ENCODE assay signal across 10 cellular contexts in genomic region chr1:203906932-203907331, GRCh38. TPM values are rescaled to one million over a fixed set of nuclear protein-coding genes. Genes with fewer than 3 reads are reported as not detected.
DNase-seq lines count a peak whose midpoint lies in the region; ATAC-seq and TF ChIP-seq lines count a peak whose summit lies in the region.
"Had no signal": no experiment of that assay in that cellular context is flagged by ENCODE, and none has a peak within 500 bp of the region (broad histone marks: within the 10 kb centered on the region; RNA-seq: fewer than 3 reads in every experiment).

No MANE protein-coding gene starts in this region.

- peak overlapping the region; percentile 60; the same call in 1 of the 2 replicates for H3K27ac ChIP-seq in HCT116 (ENCODE audit: low read depth, low read length)
- H3K27ac ChIP-seq: cardiac muscle cell had no signal

- no peaks in the 10 kb centered on the region for H3K27me3 Mint-ChIP-seq in Caco-2 (ENCODE audit: insufficient read depth, unreplicated experiment)

- TF ChIP-seq CTCF in HCT116 (IDR thresholded peaks at IDR 0.05 in 2 of 3, conservative IDR thresholded peaks at IDR 0.05 in 1 of 3; ENCODE audit: borderline replicate concordance in 1 of 3, insufficient read depth in 1 of 3, low read depth in 2 of 3, low read length in 2 of 3) (no peak), fibroblast of the aortic adventitia (IDR thresholded peaks at IDR 0.05; ENCODE audit: insufficient read depth, low read length) (no peak), Caco-2 (IDR thresholded peaks at IDR 0.05; ENCODE audit: insufficient read depth in 1 of 2, low read depth in 1 of 2, low read length in 1 of 2, severe bottlenecking in 1 of 2, unreplicated experiment in 1 of 2) (no peak)

- H3K4me3 Mint-ChIP-seq in Caco-2 (ENCODE audit: unreplicated experiment): no peak overlapping the region

- H3K27ac Mint-ChIP-seq in Caco-2 (ENCODE audit: unreplicated experiment): no peak overlapping the region

- H3K4me1 ChIP-seq in HCT116 (ENCODE audit: control insufficient read depth in 1 of 2, insufficient read depth in 2 of 2, low read length in 2 of 2) (peaks cover 17 to 32% of the 10 kb centered on the region in 2 experiments), Caco-2 (no peaks in the 10 kb centered on the region)

- peak overlapping the region; percentile 61 for H3K4me2 ChIP-seq in HCT116 (ENCODE audit: low read length)

- H3K79me2 ChIP-seq in HCT116 (ENCODE audit: insufficient read depth, low read length): no peaks in the 10 kb centered on the region

- peak overlapping the region; percentile 98 for H2AFZ ChIP-seq in HCT116 (ENCODE audit: low read depth, low read length, poor library complexity, severe bottlenecking)

- no peaks in the 10 kb centered on the region for H3K36me3 Mint-ChIP-seq in Caco-2 (ENCODE audit: insufficient read depth, unreplicated experiment)

- 0 out of 2 replicates have a peak, but pooled peaks have one; percentile 13 for TF ChIP-seq RAD21 in HCT116 (IDR thresholded peaks at IDR 0.05; ENCODE audit: low read depth)

- H3K36me3 ChIP-seq in HCT116 (ENCODE audit: control insufficient read depth in 1 of 2, insufficient read depth in 2 of 2, low read length in 2 of 2): no peaks in the 10 kb centered on the region
- no peaks in the 10 kb centered on the region for H3K36me3 ChIP-seq in Caco-2 (ENCODE audit: control insufficient read depth, insufficient read depth, low read length)
- H3K36me3 ChIP-seq: cardiac muscle cell had no signal

- in situ Hi-C loops in SK-MEL-5 (cut with HindIII; ENCODE audit: low pct_unique_long_range_greater_than_20kb, low sequenced_read_pairs): no loop called here

- DNase-seq in HCT116 (ENCODE audit: low read depth, low spot score): peak; percentile 66
- DNase-seq in SK-MEL-5 (ENCODE audit: low read depth, low spot score): peak; percentile 57
- DNase-seq in fibroblast of the aortic adventitia (ENCODE audit: low read depth): peak; percentile 93
- peak; percentile 26 for DNase-seq in smooth muscle cell of the brain vasculature (ENCODE audit: low read depth, low spot score)
- DNase-seq in SKM-1 (lab: John Stamatoyannopoulos, UW; ENCODE audit: unreplicated experiment): no peak
- no peak for DNase-seq in Caco-2
- DNase-seq in middle frontal gyrus (ENCODE audit: extremely low spot score, low spot score): no peak
- DNase-seq: NCI-H1694, SHP77 had no signal

- H3K9me3 Mint-ChIP-seq in Caco-2 (ENCODE audit: unreplicated experiment): no peaks in the 10 kb centered on the region

- RAD21 ChIA-PET in HCT116 (lab: Charles Lee; ENCODE audit: low non-redundant PET in 1 of 2, low total read pairs in 2 of 2, uncharacterized antibody in 2 of 2, unreplicated experiment in 2 of 2): no interaction called here

- H3K9me2 ChIP-seq in HCT116 (ENCODE audit: insufficient read depth): no peaks in the 10 kb centered on the region

- POLR2A ChIA-PET in HCT116 (lab: Charles Lee): no interaction called here
- POLR2A ChIA-PET in Caco-2 (lab: Charles Lee): no interaction called here

- H3K4me3 ChIP-seq in HCT116 (replicated peaks in 1 of 2; ENCODE audit: low read depth in 1 of 2, low read length in 2 of 2) (peak overlapping the region in 1 of 2 experiments; percentile 19; a peak in 2 of 4 replicates), fibroblast of the aortic adventitia (ENCODE audit: low read depth, low read length) (no peak overlapping the region), Caco-2 (ENCODE audit: low read depth, low read length) (no peak overlapping the region)
- H3K4me3 ChIP-seq: cardiac muscle cell had no signal

- CTCF ChIA-PET in HCT116 (lab: Charles Lee): no interaction called here
- CTCF ChIA-PET in Caco-2 (lab: Charles Lee): no interaction called here

- H4K20me1 ChIP-seq in HCT116 (ENCODE audit: insufficient read depth): no peaks in the 10 kb centered on the region

- intact Hi-C loops in HCT116 (cut with micrococcal nuclease): loop anchor here (10.0 kb wide), 1 partner anchor 148 kb away; no protein-coding TSS in a partner anchor
- intact Hi-C loops in Caco-2 (cut with micrococcal nuclease; ENCODE audit: unreplicated experiment): no loop called here

- no peaks in the 10 kb centered on the region for H3K4me1 Mint-ChIP-seq in Caco-2 (ENCODE audit: low read depth, unreplicated experiment)

- BruUV-seq in HCT116 (replicated peaks; lab: Mats Ljungman, UMichigan): no TSS peak
- BruUV-seq in Caco-2 (replicated peaks; lab: Mats Ljungman, UMichigan): no TSS peak

- H3K9me3 ChIP-seq in HCT116 (ENCODE audit: control insufficient read depth in 1 of 2, insufficient read depth in 1 of 2, low read depth in 1 of 2, low read length in 2 of 2): no peaks in the 10 kb centered on the region
- H3K9me3 ChIP-seq in Caco-2: no peaks in the 10 kb centered on the region; the same call in 1 of the 2 replicates

- no peak for TF ChIP-seq POLR2A in HCT116 (IDR thresholded peaks at IDR 0.05; ENCODE audit: borderline replicate concordance, extremely low read depth, insufficient read depth, insufficient read length)

- no peaks in the 10 kb centered on the region for H3K27me3 ChIP-seq in HCT116 (ENCODE audit: insufficient read depth, low read length)
- H3K27me3 ChIP-seq in Caco-2 (replicated peaks; ENCODE audit: control insufficient read depth, insufficient read depth, low read length): no peaks in the 10 kb centered on the region
- H3K27me3 ChIP-seq: cardiac muscle cell had no signal

- peak overlapping the region; percentile 35; the same call in 1 of the 2 replicates for H3K9ac ChIP-seq in HCT116 (ENCODE audit: low read length)

- peak; percentile 92 for ATAC-seq in HCT116

TF ChIP-seq in HCT116, 20 proteins besides CTCF, POLR2A, EP300 and RAD21:
- TF ChIP-seq EGR1 (IDR thresholded peaks at IDR 0.05; ENCODE audit: low read depth) (0 out of 2 replicates have a peak, but pooled peaks have one; percentile 39), FOSL1 (IDR thresholded peaks at IDR 0.05; ENCODE audit: low read depth) (peak; percentile 95), JUND (IDR thresholded peaks at IDR 0.05) (peak; percentile 86), EZH2 (IDR thresholded peaks at IDR 0.05) (no peak), CBX3 (IDR thresholded peaks at IDR 0.05; ENCODE audit: low read depth) (peak; percentile 74; the same call in 1 of the 2 replicates), SRF (IDR thresholded peaks at IDR 0.05; ENCODE audit: low read depth) (0 out of 2 replicates have a peak, but pooled peaks have one; percentile 34), ATF3 (IDR thresholded peaks at IDR 0.05) (no peak), SP1 (IDR thresholded peaks at IDR 0.05; ENCODE audit: low read depth) (peak; percentile 73), CEBPB (IDR thresholded peaks at IDR 0.05; ENCODE audit: low read depth) (peak; percentile 81), YY1 (IDR thresholded peaks at IDR 0.05; ENCODE audit: extremely low read depth, insufficient replicate concordance, low read depth, low read length) (no peak), EZH2phosphoT487 (IDR thresholded peaks at IDR 0.05; ENCODE audit: borderline replicate concordance) (no peak)

RNA-seq across cellular contexts. Expression of gene SNRPE, which starts 45.5 kb away (rescaled TPM):
- 288 TPM for total RNA-seq in HCT116 (2021; ENCODE audit: unreplicated experiment)
- polyA plus RNA-seq in HCT116 (2012): 191 and 231 TPM in 2 replicates
- total RNA-seq in SK-MEL-5 (2014; rRNA removed; shearing (Covaris generic)): 140 and 176 TPM in 2 replicates
- polyA plus RNA-seq in SK-MEL-5 (2015; cell fraction: cytosol; rRNA removed): 74.9 and 80.4 TPM in 2 replicates
- 62.6 and 82.2 TPM in 2 replicates for polyA plus RNA-seq in SK-MEL-5 (2015; cell fraction: nucleus; rRNA removed)
- total RNA-seq in fibroblast of the aortic adventitia (ENCODE audit: low replicate concordance): 95.4 and 105 TPM in 2 replicates
- total RNA-seq in Caco-2 (2022): 236 and 264 TPM in 2 replicates

Comparison
In these comparisons a context has a peak if more than half of its experiments do, and no peak if none do; other contexts are left out.
1. DNase-seq: peak in HCT116 (single experiment), SK-MEL-5 (single experiment), fibroblast of the aortic adventitia (single experiment) and smooth muscle cell of the brain vasculature (single experiment); none in SKM-1 (single experiment), Caco-2 (0 of 2) and middle frontal gyrus (single experiment).